Comparison of ENCODE assay signal across 25 cellular contexts in genomic region chr10:49141541-49142332, GRCh38. TPM values are rescaled to one million over a fixed set of nuclear protein-coding genes. Genes with fewer than 3 reads are reported as not detected.
DNase-seq lines count a peak whose midpoint lies in the region; ATAC-seq and TF ChIP-seq lines count a peak whose summit lies in the region.
"Had no signal": no experiment of that assay in that cellular context is flagged by ENCODE, and none has a peak within 500 bp of the region (broad histone marks: within the 10 kb centered on the region; RNA-seq: fewer than 3 reads in every experiment).

No MANE protein-coding gene starts in this region.

- H3K4me1 Mint-ChIP-seq in naive thymus-derived CD4-positive, alpha-beta T cell = no peaks in the 10 kb centered on the region
- H3K4me1 Mint-ChIP-seq: activated CD4-positive, alpha-beta T cell treated with anti-CD3 and anti-CD28 coated beads, Interleukin-2, amount 10 ng/mL, durations not matched to agents 24 days and 14 days; activated naive CD4-positive, alpha-beta T cell treated with anti-CD3 and anti-CD28 coated beads, Interleukin-2, amount 10 ng/mL, durations not matched to agents 7 days and 5 days; CD4-positive, alpha-beta memory T cell had no signal

- H2BK12ac ChIP-seq in mesenchymal stem cell (ENCODE audit: low read length in 2 of 2) = no peak overlapping the region

- intact Hi-C loops in naive thymus-derived CD4-positive, alpha-beta T cell (cut with micrococcal nuclease) = no loop called here

- H4K91ac ChIP-seq in mesenchymal stem cell (ENCODE audit: low read length) = no peak overlapping the region

- no peak overlapping the region for H2AK5ac ChIP-seq in mesenchymal stem cell (ENCODE audit: low read length, severe bottlenecking)

- H3K4me3 Mint-ChIP-seq in naive thymus-derived CD4-positive, alpha-beta T cell = no peak overlapping the region
- H3K4me3 Mint-ChIP-seq: activated CD4-positive, alpha-beta T cell treated with anti-CD3 and anti-CD28 coated beads, Interleukin-2, amount 10 ng/mL, durations not matched to agents 24 days and 14 days; activated naive CD4-positive, alpha-beta T cell treated with anti-CD3 and anti-CD28 coated beads, Interleukin-2, amount 10 ng/mL, durations not matched to agents 7 days and 5 days; CD4-positive, alpha-beta memory T cell; stimulated activated naive B cell treated with anti-CD40 and anti-IgM and Interleukin-4, amounts not matched to agents 10 μg/mL and 1 μg/mL and 100 μg/mL, for 72 hours had no signal

- H3K4me2 ChIP-seq in mesenchymal stem cell (ENCODE audit: low read length, poor library complexity, severe bottlenecking) = no peak overlapping the region

- H3K27ac Mint-ChIP-seq in naive thymus-derived CD4-positive, alpha-beta T cell = no peak overlapping the region
- H3K27ac Mint-ChIP-seq: activated CD4-positive, alpha-beta T cell treated with anti-CD3 and anti-CD28 coated beads, Interleukin-2, amount 10 ng/mL, durations not matched to agents 24 days and 14 days; activated naive CD4-positive, alpha-beta T cell treated with anti-CD3 and anti-CD28 coated beads, Interleukin-2, amount 10 ng/mL, durations not matched to agents 7 days and 5 days; CD4-positive, alpha-beta memory T cell; stimulated activated naive B cell treated with anti-CD40 and anti-IgM and Interleukin-4, amounts not matched to agents 10 μg/mL and 1 μg/mL and 100 μg/mL, for 72 hours had no signal

- H3K14ac ChIP-seq in mesenchymal stem cell (ENCODE audit: low read length in 2 of 2) = no peak overlapping the region

- no peaks in the 10 kb centered on the region for H3K79me1 ChIP-seq in mesenchymal stem cell (replicated peaks; ENCODE audit: low read length, poor library complexity, severe bottlenecking)

- no peaks in the 10 kb centered on the region for H3K27me3 ChIP-seq in mesenchymal stem cell (ENCODE audit: control insufficient read depth in 1 of 2, insufficient read depth in 1 of 2, low read length in 2 of 2)
- H3K27me3 ChIP-seq in naive thymus-derived CD4-positive, alpha-beta T cell (ENCODE audit: control insufficient read depth in 2 of 2, insufficient read depth in 2 of 2, low read length in 2 of 2) = peaks cover 0 to 3% of the 10 kb centered on the region in 2 donors
- H3K27me3 ChIP-seq: gastrocnemius medialis, upper lobe of left lung had no signal

- H3K9me3 ChIP-seq in mesenchymal stem cell (ENCODE audit: control insufficient read depth, low read length) = no peaks in the 10 kb centered on the region
- no peaks in the 10 kb centered on the region for H3K9me3 ChIP-seq in naive thymus-derived CD4-positive, alpha-beta T cell (ENCODE audit: control insufficient read depth in 2 of 3, low read length in 3 of 3)
- H3K9me3 ChIP-seq: gastrocnemius medialis, upper lobe of left lung had no signal

- no peak overlapping the region for H2BK15ac ChIP-seq in mesenchymal stem cell (ENCODE audit: low read depth, poor library complexity, severe bottlenecking)

- peaks cover 0 to 6% (median 1%) of the 10 kb centered on the region in 11 donors for H3K9me3 Mint-ChIP-seq in naive thymus-derived CD4-positive, alpha-beta T cell
- H3K9me3 Mint-ChIP-seq: activated CD4-positive, alpha-beta T cell treated with anti-CD3 and anti-CD28 coated beads, Interleukin-2, amount 10 ng/mL, durations not matched to agents 24 days and 14 days; activated naive CD4-positive, alpha-beta T cell treated with anti-CD3 and anti-CD28 coated beads, Interleukin-2, amount 10 ng/mL, durations not matched to agents 7 days and 5 days had no signal

- no peaks in the 10 kb centered on the region for H3K36me3 ChIP-seq in mesenchymal stem cell (ENCODE audit: control insufficient read depth in 1 of 2, insufficient read depth in 2 of 2, low read depth in 1 of 2, low read length in 2 of 2)
- no peaks in the 10 kb centered on the region for H3K36me3 ChIP-seq in naive thymus-derived CD4-positive, alpha-beta T cell (ENCODE audit: control insufficient read depth in 2 of 3, insufficient read depth in 3 of 3, low read length in 3 of 3)
- H3K36me3 ChIP-seq: gastrocnemius medialis, upper lobe of left lung had no signal

- no peak overlapping the region for H3K4ac ChIP-seq in mesenchymal stem cell (ENCODE audit: low read depth in 1 of 2, low read length in 2 of 2)

- ATAC-seq in GM19397 (IDR thresholded peaks at IDR 0.05; ENCODE audit: unreplicated experiment) (peak; percentile 77), HG02642 (IDR thresholded peaks at IDR 0.05; ENCODE audit: poor library complexity, unreplicated experiment) (peak; percentile 73), HG03442 (IDR thresholded peaks at IDR 0.05; ENCODE audit: unreplicated experiment) (peak; percentile 66)
- ATAC-seq in naive thymus-derived CD4-positive, alpha-beta T cell = no peak
- ATAC-seq: gastrocnemius medialis; psoas muscle; stimulated activated naive B cell treated with anti-CD40 and anti-IgM and Interleukin-4, amounts not matched to agents 10 μg/mL and 1 μg/mL and 100 μg/mL, for 72 hours had no signal

- TF ChIP-seq CTCF in GM10248 (IDR thresholded peaks at IDR 0.05; ENCODE audit: control extremely low read depth, extremely low read depth, low read depth, missing control alignments) = no peak

- 79% methylated on average over 4 of the region's 5 CpGs for WGBS in mesenchymal stem cell

- no peak overlapping the region for H2BK120ac ChIP-seq in mesenchymal stem cell (ENCODE audit: low read depth, low read length)

- no peak overlapping the region for H2AFZ ChIP-seq in mesenchymal stem cell (ENCODE audit: low read depth, low read length)

- DNase-seq in GM10248 (ENCODE audit: extremely low spot score) (peak; percentile 58), mesenchymal stem cell (no peak), NCI-H1105 treated with DMSO at 0.1 percent for 48 hours (lab: John Stamatoyannopoulos, UW) (no peak)
- no peak for DNase-seq in stimulated activated CD4-positive, alpha-beta T cell treated with anti-CD3 and anti-CD28 coated beads, Interleukin-15, amount 100 ng/mL, for 24 hours
- no peak for DNase-seq in naive thymus-derived CD4-positive, alpha-beta T cell
- DNase-seq: ACHN; activated CD4-positive, alpha-beta T cell treated with anti-CD3 and anti-CD28 coated beads, Interleukin-2, amount 10 ng/mL, durations not matched to agents 24 days and 14 days; activated naive CD4-positive, alpha-beta T cell treated with anti-CD3 and anti-CD28 coated beads, Interleukin-2, amount 10 ng/mL, durations not matched to agents 7 days and 5 days; CD4-positive, alpha-beta memory T cell; DMS79; gastrocnemius medialis; NCI-H1694; NCI-H345; NK-92 treated with Interleukin-12 subunit alpha and Interleukin-12 subunit beta, amount 100 ng/mL, for 24 hours; psoas muscle; stimulated activated naive B cell treated with anti-CD40 and anti-IgM and Interleukin-4, amounts not matched to agents 10 μg/mL and 1 μg/mL and 100 μg/mL, for 72 hours; upper lobe of left lung had no signal

- H3K9ac ChIP-seq in mesenchymal stem cell (ENCODE audit: low read length) = no peak overlapping the region

- no peak overlapping the region for H3K18ac ChIP-seq in mesenchymal stem cell (ENCODE audit: low read depth in 1 of 2, low read length in 2 of 2)

- no peak overlapping the region for H3K27ac ChIP-seq in mesenchymal stem cell (ENCODE audit: low read length, poor library complexity, severe bottlenecking)
- no peak overlapping the region for H3K27ac ChIP-seq in naive thymus-derived CD4-positive, alpha-beta T cell (ENCODE audit: low read depth, low read length)
- H3K27ac ChIP-seq: coronary artery, gastrocnemius medialis, psoas muscle, upper lobe of left lung had no signal

- no peaks in the 10 kb centered on the region for H3K36me3 Mint-ChIP-seq in naive thymus-derived CD4-positive, alpha-beta T cell
- H3K36me3 Mint-ChIP-seq: activated naive CD4-positive, alpha-beta T cell treated with anti-CD3 and anti-CD28 coated beads, Interleukin-2, amount 10 ng/mL, durations not matched to agents 7 days and 5 days; CD4-positive, alpha-beta memory T cell had no signal

- peaks cover 0 to 10% (median 8%) of the 10 kb centered on the region in 5 donors for H3K27me3 Mint-ChIP-seq in naive thymus-derived CD4-positive, alpha-beta T cell

- no peak overlapping the region for H3K4me3 ChIP-seq in mesenchymal stem cell (ENCODE audit: insufficient read depth in 1 of 2, low read depth in 1 of 2, low read length in 2 of 2)
- no peak overlapping the region for H3K4me3 ChIP-seq in naive thymus-derived CD4-positive, alpha-beta T cell (ENCODE audit: low read length)
- H3K4me3 ChIP-seq: coronary artery, gastrocnemius medialis, psoas muscle, upper lobe of left lung had no signal

- H2BK5ac ChIP-seq in mesenchymal stem cell (ENCODE audit: low read depth, low read length, poor library complexity, severe bottlenecking) = no peak overlapping the region

- no peak overlapping the region for H3K23ac ChIP-seq in mesenchymal stem cell (ENCODE audit: low read length in 2 of 2)

- CTCF ChIA-PET in GM10248 (lab: Yijun Ruan, JAX) = interaction anchor here (0.9 to 1.2 kb wide), 2 partner anchors 23 to 486 kb away, joined by 3 read pairs; no protein-coding TSS in a partner anchor
- CTCF ChIA-PET in naive thymus-derived CD4-positive, alpha-beta T cell (lab: Charles Lee) = no interaction called here

- POLR2A ChIA-PET in GM10248 (lab: Yijun Ruan, JAX) = no interaction called here
- POLR2A ChIA-PET in naive thymus-derived CD4-positive, alpha-beta T cell (lab: Charles Lee) = no interaction called here

- no peak overlapping the region for H4K8ac ChIP-seq in mesenchymal stem cell (ENCODE audit: low read length)

- peaks cover 11% of the 10 kb centered on the region for H3K4me1 ChIP-seq in mesenchymal stem cell (ENCODE audit: control insufficient read depth, insufficient read depth, low read depth, low read length)
- H3K4me1 ChIP-seq in naive thymus-derived CD4-positive, alpha-beta T cell (ENCODE audit: control insufficient read depth in 2 of 2, insufficient read depth in 2 of 2, low read length in 2 of 2) = no peaks in the 10 kb centered on the region
- H3K4me1 ChIP-seq: gastrocnemius medialis had no signal

RNA-seq across cellular contexts. Expression of gene FAM170B, which starts 7.9 kb away (rescaled TPM):
- polyA plus RNA-seq in mesenchymal stem cell (2013, experiment 1 of 2) = not detected
- polyA plus RNA-seq in mesenchymal stem cell (2013, experiment 2 of 2) = not detected
- total RNA-seq in naive thymus-derived CD4-positive, alpha-beta T cell = under 1 TPM in 1 of 5 experiments, not detected in 4; 0.15 TPM
- not detected for polyA plus RNA-seq in naive thymus-derived CD4-positive, alpha-beta T cell
- total RNA-seq: activated CD4-positive, alpha-beta T cell treated with anti-CD3 and anti-CD28 coated beads, Interleukin-2, amount 10 ng/mL, durations not matched to agents 24 days and 14 days; CD4-positive, alpha-beta memory T cell; endothelial cell of umbilical vein; gastrocnemius medialis; MCF 10A; mesenteric fat pad; psoas muscle had no signal
- polyA plus RNA-seq: CD4-positive, alpha-beta memory T cell; endothelial cell of umbilical vein; neural cell had no signal

RNA-seq across cellular contexts. Expression of gene VSTM4, which starts 26.4 kb away (rescaled TPM):
- 1.1 TPM for polyA plus RNA-seq in mesenchymal stem cell (2013, experiment 1 of 2)
- 1.2 TPM for polyA plus RNA-seq in mesenchymal stem cell (2013, experiment 2 of 2)
- under 1 TPM in 1 of 5 experiments, not detected in 4; 0.12 TPM for total RNA-seq in naive thymus-derived CD4-positive, alpha-beta T cell
- polyA plus RNA-seq in naive thymus-derived CD4-positive, alpha-beta T cell = not detected
- total RNA-seq: CD4-positive, alpha-beta memory T cell; MCF 10A had no signal
- polyA plus RNA-seq: CD4-positive, alpha-beta memory T cell had no signal

RNA-seq across cellular contexts. Expression of gene TMEM273, which starts 46.5 kb away (rescaled TPM):
- polyA plus RNA-seq in mesenchymal stem cell (2013, experiment 1 of 2) = not detected
- polyA plus RNA-seq in mesenchymal stem cell (2013, experiment 2 of 2) = not detected
- 10 to 100 TPM in 2 of 5 experiments, 1 to 10 TPM in 3; 1.1 to 20.2 (median 1.8) TPM for total RNA-seq in naive thymus-derived CD4-positive, alpha-beta T cell
- polyA plus RNA-seq in naive thymus-derived CD4-positive, alpha-beta T cell = under 1 TPM in 1 of 2 donors, not detected in 1; 0.26 TPM
- total RNA-seq: MCF 10A had no signal
- polyA plus RNA-seq: neural cell had no signal
